Comparison of ENCODE assay signal across 12 cellular contexts in genomic region chr21:45577806-45578801, GRCh38. TPM values are rescaled to one million over a fixed set of nuclear protein-coding genes. Genes with fewer than 3 reads are reported as not detected.
A peak's percentile ranks its signal among the peaks of the same experiment; 100 is the strongest.
DNase-seq lines count a peak whose midpoint lies in the region; ATAC-seq and TF ChIP-seq lines count a peak whose summit lies in the region.
"Had no signal": no experiment of that assay in that cellular context is flagged by ENCODE, and none has a peak within 500 bp of the region (broad histone marks: within the 10 kb centered on the region; RNA-seq: fewer than 3 reads in every experiment).

No MANE protein-coding gene starts in this region.

- H3K27ac ChIP-seq in HCT116 (ENCODE audit: low read depth, low read length) (no peak overlapping the region), right lobe of liver (no peak overlapping the region)
- H3K27ac ChIP-seq: epithelial cell of prostate had no signal

- no peaks in the 10 kb centered on the region for H3K9me2 ChIP-seq in HCT116 (ENCODE audit: insufficient read depth)

- H4K20me1 ChIP-seq in HCT116 (ENCODE audit: insufficient read depth): no peaks in the 10 kb centered on the region

- POLR2A ChIA-PET in HCT116 (lab: Charles Lee): no interaction called here

- BruUV-seq in HCT116 (replicated peaks; lab: Mats Ljungman, UMichigan): no TSS peak

- no peaks in the 10 kb centered on the region for H3K27me3 ChIP-seq in HCT116 (ENCODE audit: insufficient read depth, low read length)
- no peaks in the 10 kb centered on the region for H3K27me3 ChIP-seq in right lobe of liver

- H3K9ac ChIP-seq in HCT116 (ENCODE audit: low read length): no peak overlapping the region

- no peak for TF ChIP-seq RAD21 in HCT116 (IDR thresholded peaks at IDR 0.05; ENCODE audit: low read depth)

- TF ChIP-seq POLR2A in HCT116 (IDR thresholded peaks at IDR 0.05; ENCODE audit: borderline replicate concordance, extremely low read depth, insufficient read depth, insufficient read length) (no peak), right lobe of liver (IDR thresholded peaks at IDR 0.05) (no peak)

- 56% methylated on average over 8 of the region's 33 CpGs for WGBS in right lobe of liver (ENCODE audit: insufficient coverage, low coverage, low lambda C conversion rate, missing lambda C conversion rate)

- intact Hi-C loops in HCT116 (cut with micrococcal nuclease): no loop called here
- intact Hi-C loops in right lobe of liver (cut with DNase I): no loop called here

- H3K4me1 ChIP-seq in HCT116 (ENCODE audit: control insufficient read depth in 1 of 2, insufficient read depth in 2 of 2, low read length in 2 of 2): peaks cover 0 to 6% of the 10 kb centered on the region in 2 experiments; a peak in 1 of 4 replicates
- H3K4me1 ChIP-seq in right lobe of liver: no peaks in the 10 kb centered on the region

- H3K4me2 ChIP-seq in HCT116 (ENCODE audit: low read length): no peak overlapping the region

- H2AFZ ChIP-seq in HCT116 (ENCODE audit: low read depth, low read length, poor library complexity, severe bottlenecking): no peak overlapping the region

- H3K4me3 ChIP-seq in HCT116 (replicated peaks in 1 of 2; ENCODE audit: low read depth in 1 of 2, low read length in 2 of 2): no peak overlapping the region
- H3K4me3 ChIP-seq in right lobe of liver: no peak overlapping the region

- peak; percentile 30; the same call in 1 of the 2 replicates for ATAC-seq in HCT116
- peak in 2 of 4 donors; percentile 39 to 55 for ATAC-seq in right lobe of liver
- no peak for ATAC-seq in HG02763 (IDR thresholded peaks at IDR 0.05; ENCODE audit: unreplicated experiment)

- DNase-seq in DMS153 (lab: John Stamatoyannopoulos, UW): peak; percentile 72
- no peak for DNase-seq in HCT116 (ENCODE audit: low read depth, low spot score)
- DNase-seq in NCI-H524 treated with DMSO at 0.1 percent for 48 hours (lab: John Stamatoyannopoulos, UW): peak; percentile 15
- peak in 2 of 3 donors; percentile 42 to 49 for DNase-seq in right lobe of liver
- no peak for DNase-seq in OCI-M2 (lab: John Stamatoyannopoulos, UW; ENCODE audit: unreplicated experiment)
- DNase-seq in SKM-1 (lab: John Stamatoyannopoulos, UW; ENCODE audit: unreplicated experiment): no peak
- DNase-seq: activated CD4-positive, alpha-beta T cell treated with anti-CD3 and anti-CD28 coated beads, Interleukin-2, amount 50 U/mL, for 48 hours; activated naive CD4-positive, alpha-beta T cell treated with anti-CD3 and anti-CD28 coated beads, Interleukin-2, amount 50 U/mL, for 16 hours; C1 segment of cervical spinal cord; MV-4-11 had no signal

- TF ChIP-seq CTCF in HCT116 (IDR thresholded peaks at IDR 0.05 in 2 of 3, conservative IDR thresholded peaks at IDR 0.05 in 1 of 3; ENCODE audit: borderline replicate concordance in 1 of 3, insufficient read depth in 1 of 3, low read depth in 2 of 3, low read length in 2 of 3): no peak
- no peak for TF ChIP-seq CTCF in right lobe of liver (IDR thresholded peaks at IDR 0.05)

- RAD21 ChIA-PET in HCT116 (lab: Charles Lee; ENCODE audit: low non-redundant PET in 1 of 2, low total read pairs in 2 of 2, uncharacterized antibody in 2 of 2, unreplicated experiment in 2 of 2): no interaction called here

- CTCF ChIA-PET in HCT116 (lab: Charles Lee): interaction anchor here (1.0 kb wide), 1 partner anchor 302 kb away, joined by 3 read pairs; no protein-coding TSS in a partner anchor

- H3K79me2 ChIP-seq in HCT116 (ENCODE audit: insufficient read depth, low read length): no peaks in the 10 kb centered on the region

- H3K9me3 ChIP-seq in HCT116 (ENCODE audit: control insufficient read depth in 1 of 2, insufficient read depth in 1 of 2, low read depth in 1 of 2, low read length in 2 of 2) (peaks cover 4 to 5% of the 10 kb centered on the region in 2 experiments; a peak in 2 of 4 replicates), right lobe of liver (no peaks in the 10 kb centered on the region)

- H3K36me3 ChIP-seq in HCT116 (ENCODE audit: control insufficient read depth in 1 of 2, insufficient read depth in 2 of 2, low read length in 2 of 2) (no peaks in the 10 kb centered on the region), right lobe of liver (no peaks in the 10 kb centered on the region)

TF ChIP-seq in HCT116, 20 proteins besides CTCF, POLR2A, EP300 and RAD21:
- TF ChIP-seq MAX (IDR thresholded peaks at IDR 0.05): no peak
- TF ChIP-seq ELF1 (IDR thresholded peaks at IDR 0.05; ENCODE audit: borderline replicate concordance, low read depth): no peak
- TF ChIP-seq YY1 (IDR thresholded peaks at IDR 0.05; ENCODE audit: extremely low read depth, insufficient replicate concordance, low read depth, low read length): no peak
- TF ChIP-seq EZH2 (IDR thresholded peaks at IDR 0.05): no peak
- no peak for TF ChIP-seq TCF7L2 (IDR thresholded peaks at IDR 0.05; ENCODE audit: borderline replicate concordance, extremely low read depth, insufficient read depth, insufficient read length)
- no peak for TF ChIP-seq FOSL1 (IDR thresholded peaks at IDR 0.05; ENCODE audit: low read depth)
- TF ChIP-seq POLR2AphosphoS5 (IDR thresholded peaks at IDR 0.05; ENCODE audit: low read depth, low read length): no peak
- no peak for TF ChIP-seq CBX3 (IDR thresholded peaks at IDR 0.05; ENCODE audit: low read depth)
- TF ChIP-seq ZBTB33 (IDR thresholded peaks at IDR 0.05; ENCODE audit: extremely low read depth, insufficient replicate concordance, low read length): no peak
- TF ChIP-seq ZFX (IDR thresholded peaks at IDR 0.05): no peak

RNA-seq across cellular contexts. Expression of gene SLC19A1, which starts 35.9 kb away (rescaled TPM):
- total RNA-seq in HCT116 (2021; ENCODE audit: unreplicated experiment) (50.2 TPM), right lobe of liver (10 to 100 TPM in 4 of 6 experiments, 1 to 10 TPM in 2; 4.5 to 24.5 (median 15.7) TPM)
- polyA plus RNA-seq in HCT116 (2012): 23.8 and 27.8 TPM in 2 replicates

Comparison
In these comparisons a context has a peak if more than half of its experiments do, and no peak if none do; other contexts are left out.
1. DNase-seq: peak in DMS153 (single experiment), NCI-H524 treated with DMSO at 0.1 percent for 48 hours (single experiment) and right lobe of liver (2 of 3); none in HCT116 (single experiment), OCI-M2 (single experiment) and SKM-1 (single experiment).